Comparison of ENCODE assay signal across 8 cellular contexts in the genomic region with DNA sequence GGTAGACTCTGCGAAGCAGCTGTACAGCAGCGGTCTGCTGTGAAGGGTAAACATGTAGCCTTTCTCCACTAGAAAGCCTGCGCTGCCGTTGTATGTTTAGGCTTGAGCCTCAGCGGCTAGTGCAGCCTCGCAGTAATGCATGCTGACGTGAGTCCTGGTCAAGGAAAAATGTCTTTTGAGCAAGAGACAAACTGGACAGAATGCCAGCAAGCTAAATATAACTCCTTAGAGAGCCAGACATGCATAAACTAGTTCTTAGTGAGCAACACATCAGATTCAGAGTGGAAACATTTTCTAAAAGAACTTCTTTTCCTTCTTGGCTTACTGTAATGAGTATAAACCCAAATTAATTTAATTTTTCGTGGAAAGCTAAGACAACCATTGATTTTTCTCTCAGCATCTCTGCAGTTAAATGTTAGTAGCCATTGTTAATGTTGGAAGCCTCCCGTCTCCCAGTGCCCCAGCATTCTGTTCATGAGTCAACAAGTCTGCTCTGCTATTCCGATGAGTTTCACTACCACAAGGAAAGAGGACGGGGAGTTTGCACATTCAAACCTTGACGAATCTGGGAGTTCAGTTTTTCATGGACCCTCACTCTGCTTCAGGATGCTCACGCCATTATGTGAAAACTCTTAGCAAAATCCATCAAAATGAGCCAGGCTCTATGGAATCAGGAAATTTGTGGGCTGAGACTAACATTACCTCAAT. TPM values are rescaled to one million over a fixed set of nuclear protein-coding genes. Genes with fewer than 3 reads are reported as not detected.
DNase-seq lines count a peak whose midpoint lies in the region; ATAC-seq and TF ChIP-seq lines count a peak whose summit lies in the region.

No MANE protein-coding gene starts in this region.

- peak overlapping the region; percentile 84 for H3K23ac ChIP-seq in IMR-90 (ENCODE audit: low read depth, low read length)

- H4K20me1 ChIP-seq in IMR-90 (ENCODE audit: insufficient read depth, low read length) (0 out of 2 replicates have a peak, but pooled peaks cover 5% of the 10 kb centered on the region), smooth muscle cell (ENCODE audit: low read depth) (peaks cover 20% of the 10 kb centered on the region)

- peak overlapping the region; percentile 78 for H3K14ac ChIP-seq in IMR-90 (replicated peaks; ENCODE audit: low read depth, low read length)

- H3K56ac ChIP-seq in IMR-90 (ENCODE audit: extremely low read depth, insufficient read depth, low read length), result peak overlapping the region; percentile 82; the same call in 1 of the 2 replicates

- peak overlapping the region; percentile 33; the same call in 2 of the 3 replicates for H2BK15ac ChIP-seq in IMR-90 (ENCODE audit: low read depth, low read length)

- BruUV-seq in IMR-90 (replicated peaks; lab: Mats Ljungman, UMichigan), result no TSS peak

- H3K4me2 ChIP-seq in IMR-90 (ENCODE audit: low read depth, low read length), result peak overlapping the region; percentile 92
- peak overlapping the region; percentile 80 for H3K4me2 ChIP-seq in smooth muscle cell

- H3K4me1 ChIP-seq in IMR-90 (ENCODE audit: control insufficient read depth, insufficient read depth, low read length) (peaks cover 16% of the 10 kb centered on the region), smooth muscle cell (ENCODE audit: low read depth) (peaks cover 18% of the 10 kb centered on the region)

- peaks cover 7% of the 10 kb centered on the region for H3K9me1 ChIP-seq in IMR-90 (ENCODE audit: insufficient read depth, low read length)

- peak overlapping the region; percentile 84 for H2BK120ac ChIP-seq in IMR-90 (ENCODE audit: low read depth, low read length)

- peak overlapping the region; percentile 85 for H3K4ac ChIP-seq in IMR-90 (ENCODE audit: low read depth, low read length)

- H2BK20ac ChIP-seq in IMR-90 (ENCODE audit: low read depth, low read length), result peak overlapping the region; percentile 82

- peaks cover 27 to 39% of the 10 kb centered on the region in 2 experiments; a peak in 3 of 4 replicates for H3K79me1 ChIP-seq in IMR-90 (ENCODE audit: low read depth in 1 of 2, low read length in 2 of 2)

- H3K9ac ChIP-seq in IMR-90 (ENCODE audit: low read depth, low read length), result peak overlapping the region; percentile 26
- peak overlapping the region; percentile 55 for H3K9ac ChIP-seq in smooth muscle cell (ENCODE audit: low read depth)

- peak overlapping the region; percentile 63 for H4K91ac ChIP-seq in IMR-90 (ENCODE audit: insufficient read depth, low read depth, low read length)

- H3K36me3 ChIP-seq in IMR-90 (ENCODE audit: control insufficient read depth, insufficient read depth, low read length) (no peaks in the 10 kb centered on the region), smooth muscle cell (ENCODE audit: low read depth) (no peaks in the 10 kb centered on the region)

- intact Hi-C loops in IMR-90 (cut with micrococcal nuclease), result loop anchor here (1.0 kb wide), 1 partner anchor 51 kb away; a partner anchor contains a TSS

- in situ Hi-C loops in IMR-90 (cut with MboI; ENCODE audit: low sequenced_read_pairs), result no loop called here

- TF ChIP-seq POLR2A in IMR-90 (IDR thresholded peaks at IDR 0.05; ENCODE audit: low read depth, low read length), result peak; percentile 61; the same call in 1 of the 2 replicates

- CTCF ChIA-PET in IMR-90 (lab: Yijun Ruan, JAX), result interaction anchor here (0.7 to 1.4 kb wide), 3 partner anchors 11 to 156 kb away, joined by 4 to 11 read pairs (median 4); no protein-coding TSS in a partner anchor

- H3K18ac ChIP-seq in IMR-90 (ENCODE audit: low read depth, low read length), result peak overlapping the region; percentile 77

- H4K8ac ChIP-seq in IMR-90 (ENCODE audit: low read depth in 2 of 2, low read length in 2 of 2), result peak overlapping the region; percentile 50 to 79; a peak in 3 of 4 replicates

- no peak overlapping the region for H2AK5ac ChIP-seq in IMR-90 (ENCODE audit: low read depth, low read length)

- H2AFZ ChIP-seq in IMR-90 (replicated peaks; ENCODE audit: low read length, poor library complexity), result peak overlapping the region; percentile 24
- no peak overlapping the region for H2AFZ ChIP-seq in smooth muscle cell (ENCODE audit: low read depth)

- dilution Hi-C loops in IMR-90 (cut with HindIII; ENCODE audit: low sequenced_read_pairs, unreplicated experiment), result no loop called here

- peak overlapping the region; percentile 14 for H2AK9ac ChIP-seq in IMR-90 (replicated peaks; ENCODE audit: low read depth, low read length, poor library complexity)

- H4K5ac ChIP-seq in IMR-90 (ENCODE audit: low read depth, low read length), result peak overlapping the region; percentile 65

- H3K79me2 ChIP-seq in smooth muscle cell (ENCODE audit: low read depth), result peaks cover 48% of the 10 kb centered on the region

- peak; percentile 97 for DNase-seq in IMR-90
- peak; percentile 93 to 94 for DNase-seq in cardiac fibroblast (ENCODE audit: low read depth in 2 of 2)
- DNase-seq in iris pigment epithelial cell (ENCODE audit: low read depth), result peak; percentile 97
- no peak for DNase-seq in smooth muscle cell (lab: John Stamatoyannopoulos, UW; ENCODE audit: unreplicated experiment)
- DNase-seq in activated effector memory CD4-positive, alpha-beta T cell treated with anti-CD3 and anti-CD28 coated beads, Interleukin-2, amount 50 U/mL, for 16 hours, result no peak
- DNase-seq in stimulated activated CD4-positive, alpha-beta T cell treated with anti-CD3 and anti-CD28 coated beads, Interleukin-4, amount 100 ng/mL, for 4 hours, result no peak
- no peak for DNase-seq in HUDEP-2 (lab: John Stamatoyannopoulos, UW; ENCODE audit: unreplicated experiment in 76 of 76)

- POLR2A ChIA-PET in IMR-90 (lab: Charles Lee; ENCODE audit: unreplicated experiment), result interaction anchor here (0.6 to 0.7 kb wide), 2 partner anchors 48 to 81 kb away, joined by 3 read pairs; no protein-coding TSS in a partner anchor

- peak overlapping the region; percentile 96; the same call in 1 of the 2 replicates for H3K27ac ChIP-seq in IMR-90 (ENCODE audit: insufficient read depth, low read length)
- peak overlapping the region; percentile 89 for H3K27ac ChIP-seq in smooth muscle cell (ENCODE audit: low read depth)

- TF ChIP-seq CTCF in IMR-90 (conservative IDR thresholded peaks at IDR 0.05; ENCODE audit: low read depth, low read length) (no peak), cardiac fibroblast (IDR thresholded peaks at IDR 0.05; ENCODE audit: low read depth, low read length) (no peak), smooth muscle cell (IDR thresholded peaks at IDR 0.05; ENCODE audit: borderline replicate concordance, insufficient read depth, poor library complexity, severe bottlenecking) (no peak)

- H3K4me3 ChIP-seq in IMR-90 (ENCODE audit: insufficient read depth, low read depth, low read length), result peak overlapping the region; percentile 16; the same call in 1 of the 2 replicates
- peak overlapping the region in 1 of 2 donors; percentile 36 for H3K4me3 ChIP-seq in cardiac fibroblast (replicated peaks in 1 of 2; ENCODE audit: low read depth in 2 of 2, low read length in 2 of 2)
- H3K4me3 ChIP-seq in smooth muscle cell, result peak overlapping the region; percentile 23

- H3K27me3 ChIP-seq in IMR-90 (ENCODE audit: control insufficient read depth, insufficient read depth, low read length), result no peaks in the 10 kb centered on the region
- H3K27me3 ChIP-seq in smooth muscle cell (ENCODE audit: low read depth), result no peaks in the 10 kb centered on the region

- WGBS in IMR-90 (ENCODE audit: extremely low coverage in 2 of 2, insufficient read length in 1 of 2), 2 experiments, result 0% methylated on average over 2 of the region's 13 CpGs; no CpG with 5 or more reads in 1 of the 2 experiments
- WGBS in smooth muscle cell (ENCODE audit: low lambda C conversion rate), result 24% methylated on average over 13 of the region's 13 CpGs

- no peak for TF ChIP-seq RAD21 in IMR-90 (IDR thresholded peaks at IDR 0.05; ENCODE audit: low read length)

- peaks cover 29% of the 10 kb centered on the region for H3F3A ChIP-seq in smooth muscle cell (ENCODE audit: low read depth)

- H3K9me3 ChIP-seq in IMR-90 (ENCODE audit: control insufficient read depth, insufficient read depth, low read length), result no peaks in the 10 kb centered on the region
- H3K9me3 ChIP-seq in smooth muscle cell (replicated peaks; ENCODE audit: low read depth), result no peaks in the 10 kb centered on the region

- ATAC-seq in IMR-90 (ENCODE audit: low read depth) (peak; percentile 93), GM21390 (IDR thresholded peaks at IDR 0.05; ENCODE audit: unreplicated experiment) (no peak)

- peak overlapping the region; percentile 93 for H2BK5ac ChIP-seq in IMR-90 (ENCODE audit: low read depth, low read length, poor library complexity, severe bottlenecking)

TF ChIP-seq in IMR-90, 13 proteins besides CTCF, POLR2A, EP300 and RAD21 (continues in another document):
- TF ChIP-seq CEBPB (IDR thresholded peaks at IDR 0.05; ENCODE audit: low read depth, low read length) (peak; percentile 79), RFX5 (IDR thresholded peaks at IDR 0.05; ENCODE audit: low read depth, low read length) (no peak), MAFK (IDR thresholded peaks at IDR 0.05; ENCODE audit: low read depth, low read length) (no peak; the same call in 1 of the 2 replicates), SMC3 (IDR thresholded peaks at IDR 0.05; ENCODE audit: low read depth, low read length) (no peak), FOS (IDR thresholded peaks at IDR 0.05; ENCODE audit: low read depth, low read length) (no peak), CHD1 (IDR thresholded peaks at IDR 0.05; ENCODE audit: low read depth, low read length) (no peak), MXI1 (IDR thresholded peaks at IDR 0.05; ENCODE audit: borderline replicate concordance, low read depth, low read length) (peak; percentile 39; the same call in 1 of the 2 replicates), BHLHE40 (IDR thresholded peaks at IDR 0.05; ENCODE audit: low read depth, low read length) (peak; percentile 36; the same call in 1 of the 2 replicates), NFE2L2 (IDR thresholded peaks at IDR 0.05; ENCODE audit: low read depth, low read length) (no peak), RCOR1 (IDR thresholded peaks at IDR 0.05; ENCODE audit: insufficient replicate concordance, low read length) (no peak), MAZ (IDR thresholded peaks at IDR 0.05; ENCODE audit: borderline replicate concordance, low read depth, low read length) (no peak)
- TF ChIP-seq, protein P1, sequence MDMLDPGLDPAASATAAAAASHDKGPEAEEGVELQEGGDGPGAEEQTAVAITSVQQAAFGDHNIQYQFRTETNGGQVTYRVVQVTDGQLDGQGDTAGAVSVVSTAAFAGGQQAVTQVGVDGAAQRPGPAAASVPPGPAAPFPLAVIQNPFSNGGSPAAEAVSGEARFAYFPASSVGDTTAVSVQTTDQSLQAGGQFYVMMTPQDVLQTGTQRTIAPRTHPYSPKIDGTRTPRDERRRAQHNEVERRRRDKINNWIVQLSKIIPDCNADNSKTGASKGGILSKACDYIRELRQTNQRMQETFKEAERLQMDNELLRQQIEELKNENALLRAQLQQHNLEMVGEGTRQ (IDR thresholded peaks at IDR 0.05; ENCODE audit: low read depth, low read length), result no peak

RNA-seq across cellular contexts. Expression of a gene that starts 51.4 kb away (rescaled TPM):
- total RNA-seq in IMR-90 (2012; rRNA removed) (71.5 and 102 TPM in 2 replicates), smooth muscle cell (75.5 and 91.7 TPM in 2 replicates)
- polyA plus RNA-seq in IMR-90 (2012; rRNA removed) (32.0 and 38.0 TPM in 2 replicates), smooth muscle cell (59.3 and 82.9 TPM in 2 replicates)
- 17.9 and 24.0 TPM in 2 replicates for polyA plus RNA-seq in IMR-90 (2012; cell fraction: cytosol; rRNA removed)
- 20.6 and 54.0 TPM in 2 replicates for polyA plus RNA-seq in IMR-90 (2012; cell fraction: nucleus; rRNA removed; ENCODE audit: low replicate concordance)

Comparison
In these comparisons a context has a peak if more than half of its experiments do, and no peak if none do; other contexts are left out.
1. DNase-seq: peak in IMR-90 (single experiment), cardiac fibroblast (2 of 2) and iris pigment epithelial cell (single experiment); none in smooth muscle cell (single experiment), activated effector memory CD4-positive, alpha-beta T cell treated with anti-CD3 and anti-CD28 coated beads, Interleukin-2, amount 50 U/mL, for 16 hours (single experiment), stimulated activated CD4-positive, alpha-beta T cell treated with anti-CD3 and anti-CD28 coated beads, Interleukin-4, amount 100 ng/mL, for 4 hours (0 of 2) and HUDEP-2 (0 of 76).